In genomic region chr14:102922490-102923200, GRCh38 we compare ENCODE assay signal across 9 cellular contexts. TPM values are rescaled to one million over a fixed set of nuclear protein-coding genes. Genes with fewer than 3 reads are reported as not detected.
A peak's percentile ranks its signal among the peaks of the same experiment; 100 is the strongest.
DNase-seq lines count a peak whose midpoint lies in the region; ATAC-seq and TF ChIP-seq lines count a peak whose summit lies in the region.
"Had no signal": no experiment of that assay in that cellular context is flagged by ENCODE, and none has a peak within 500 bp of the region (broad histone marks: within the 10 kb centered on the region; RNA-seq: fewer than 3 reads in every experiment).

Gene AMN (plus strand): TSS chr14:102922663. CDS start chr14:102922689, 26 bp downstream.

- ATAC-seq in HG03439 (IDR thresholded peaks at IDR 0.05; ENCODE audit: unreplicated experiment): no peak
- ATAC-seq in HG03354 (IDR thresholded peaks at IDR 0.05; ENCODE audit: poor library complexity, severe bottlenecking, unreplicated experiment): no peak
- ATAC-seq in HG02885 (IDR thresholded peaks at IDR 0.05; ENCODE audit: poor library complexity, unreplicated experiment): no peak

- H3K27me3 ChIP-seq in BJ (ENCODE audit: control insufficient read depth, insufficient read depth, low read length) (peaks cover 17% of the 10 kb centered on the region), duodenal mucosa (ENCODE audit: control insufficient read depth in 1 of 2, insufficient read depth in 2 of 2, low read length in 2 of 2) (peaks cover 0 to 12% of the 10 kb centered on the region in 2 donors), mucosa of rectum (ENCODE audit: control insufficient read depth in 2 of 2, insufficient read depth in 2 of 2, low read length in 2 of 2) (peaks cover 3 to 5% of the 10 kb centered on the region in 2 donors)

- DNase-seq in BJ (ENCODE audit: low read depth) (no peak), HuH-7 (ENCODE audit: low spot score) (peak; percentile 95), amygdala (lab: John Stamatoyannopoulos, UW) (no peak)

- H3K4me1 ChIP-seq in duodenal mucosa (ENCODE audit: control insufficient read depth in 1 of 2, insufficient read depth in 2 of 2, low read length in 2 of 2) (peaks cover 3 to 30% of the 10 kb centered on the region in 2 donors), mucosa of rectum (ENCODE audit: control insufficient read depth in 2 of 2, insufficient read depth in 2 of 2, low read length in 2 of 2) (peaks cover 21 to 32% of the 10 kb centered on the region in 2 donors)

- H3K9ac ChIP-seq in duodenal mucosa (ENCODE audit: low read depth in 1 of 2, low read length in 2 of 2) (peak within 1 kb of the TSS; percentile 84 to 86), mucosa of rectum (ENCODE audit: low read depth in 1 of 2, low read length in 2 of 2) (peak within 1 kb of the TSS; percentile 70 to 95)

- no peaks in the 10 kb centered on the region for H3K9me3 ChIP-seq in duodenal mucosa (ENCODE audit: control insufficient read depth in 1 of 2, low read length in 2 of 2)
- no peaks in the 10 kb centered on the region for H3K9me3 ChIP-seq in mucosa of rectum (ENCODE audit: control insufficient read depth in 2 of 2, low read length in 2 of 2)

- H3K27ac ChIP-seq in duodenal mucosa (ENCODE audit: low read depth, low read length) (peak within 1 kb of the TSS; percentile 65), mucosa of rectum (ENCODE audit: low read depth in 2 of 2, low read length in 2 of 2) (peak within 1 kb of the TSS; percentile 88 to 94)
- H3K27ac ChIP-seq: SK-N-MC had no signal

- H3K36me3 ChIP-seq in BJ (ENCODE audit: control insufficient read depth, insufficient read depth, low read length) (no peaks in the 10 kb centered on the region), duodenal mucosa (ENCODE audit: control insufficient read depth in 1 of 2, insufficient read depth in 2 of 2, low read length in 2 of 2) (no peaks in the 10 kb centered on the region), mucosa of rectum (ENCODE audit: control insufficient read depth in 2 of 2, insufficient read depth in 2 of 2, low read length in 2 of 2) (no peaks in the 10 kb centered on the region)

- POLR2A ChIA-PET in BJ (lab: Charles Lee): no interaction called here

- H3K4me3 ChIP-seq in BJ (ENCODE audit: low read depth, low read length) (peak within 1 kb of the TSS; percentile 12; the same call in 1 of the 2 replicates), duodenal mucosa (ENCODE audit: low read depth in 1 of 2, low read length in 2 of 2) (peak within 1 kb of the TSS; percentile 79 to 84), mucosa of rectum (ENCODE audit: low read length in 2 of 2) (peak within 1 kb of the TSS; percentile 63 to 76)
- H3K4me3 ChIP-seq: SK-N-MC had no signal

- TF ChIP-seq CTCF in BJ (IDR thresholded peaks at IDR 0.05; ENCODE audit: insufficient read depth, low read depth, low read length): no peak

- CTCF ChIA-PET in BJ (lab: Yijun Ruan, JAX): no interaction called here

RNA-seq across cellular contexts. Expression of gene AMN, which starts in this region (rescaled TPM):
- 0.04 and 0.17 TPM in 2 replicates for polyA plus RNA-seq in BJ (2011; rRNA removed)
- 0.28 TPM in 1 of 2 replicates, not detected in the other for polyA minus RNA-seq in BJ (2011; rRNA and poly(A)+ RNA removed)

Comparison
In these comparisons a context has a peak if more than half of its experiments do, and no peak if none do; other contexts are left out.
1. H3K4me3 ChIP-seq: peak in every context shown above with its lines; median percentile 82 in duodenal mucosa; 70 in mucosa of rectum; 12 in BJ.